1 cellular context compared by ENCODE assay signal in the genomic region with DNA sequence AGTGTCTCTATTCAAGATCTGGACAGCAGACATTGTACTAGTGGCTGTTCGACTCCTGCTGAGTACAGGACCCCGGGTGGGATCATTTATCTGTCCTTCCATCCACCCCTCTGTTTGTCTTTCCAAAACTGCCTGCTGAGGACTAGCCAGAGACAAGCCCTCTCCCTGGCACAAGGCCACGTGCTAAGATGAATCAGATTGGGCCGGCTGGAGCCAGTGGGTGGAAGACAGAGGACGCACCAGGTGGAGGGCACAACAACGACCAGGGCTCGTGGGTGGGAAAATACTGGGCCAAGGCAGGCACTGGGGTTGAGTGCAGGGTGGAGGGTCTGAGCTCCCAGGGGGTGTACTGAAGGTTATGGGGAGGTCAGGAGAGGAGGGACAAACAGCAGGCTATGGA.
A peak's percentile ranks its signal among the peaks of the same experiment; 100 is the strongest.
TF ChIP-seq lines count a peak whose summit lies in the region.

No MANE protein-coding gene starts in this region.

TF ChIP-seq in K562, 482 proteins besides CTCF, POLR2A, EP300 and RAD21:
- TF ChIP-seq BHLHE40 (IDR thresholded peaks at IDR 0.05; ENCODE audit: low read length) (peak; percentile 18; the same call in 1 of the 2 replicates), TAF1 (IDR thresholded peaks at IDR 0.05; ENCODE audit: control insufficient read depth, extremely low read depth, insufficient read depth, low read length, severe bottlenecking) (no peak), CBX1 (IDR thresholded peaks at IDR 0.05; ENCODE audit: low read depth) (no peak), ZKSCAN1 (IDR thresholded peaks at IDR 0.05; ENCODE audit: low read depth, low read length) (no peak), L3MBTL2 (IDR thresholded peaks at IDR 0.05) (0 out of 2 replicates have a peak, but pooled peaks have one; percentile 21), OTX1 (CRISPR knock-in tag; IDR thresholded peaks at IDR 0.05) (no peak), NFIC (IDR thresholded peaks at IDR 0.05) (peak; percentile 37), EWSR1 (IDR thresholded peaks at IDR 0.05; ENCODE audit: borderline replicate concordance, low read depth, partially characterized antibody) (no peak), ZNF778 (CRISPR knock-in tag; IDR thresholded peaks at IDR 0.05) (no peak), GTF2B (IDR thresholded peaks at IDR 0.05; ENCODE audit: extremely low read depth, insufficient read length) (no peak), BCOR (IDR thresholded peaks at IDR 0.05) (no peak), TOE1 (IDR thresholded peaks at IDR 0.05; ENCODE audit: borderline replicate concordance) (no peak), TOE1 (CRISPR knock-in tag; IDR thresholded peaks at IDR 0.05; ENCODE audit: borderline replicate concordance, low read depth) (no peak), ZNF23 (CRISPR knock-in tag; IDR thresholded peaks at IDR 0.05) (no peak), MEF2D (tag; conservative IDR thresholded peaks at IDR 0.05; ENCODE audit: low read depth) (no peak)
- TF ChIP-seq, protein P1, sequence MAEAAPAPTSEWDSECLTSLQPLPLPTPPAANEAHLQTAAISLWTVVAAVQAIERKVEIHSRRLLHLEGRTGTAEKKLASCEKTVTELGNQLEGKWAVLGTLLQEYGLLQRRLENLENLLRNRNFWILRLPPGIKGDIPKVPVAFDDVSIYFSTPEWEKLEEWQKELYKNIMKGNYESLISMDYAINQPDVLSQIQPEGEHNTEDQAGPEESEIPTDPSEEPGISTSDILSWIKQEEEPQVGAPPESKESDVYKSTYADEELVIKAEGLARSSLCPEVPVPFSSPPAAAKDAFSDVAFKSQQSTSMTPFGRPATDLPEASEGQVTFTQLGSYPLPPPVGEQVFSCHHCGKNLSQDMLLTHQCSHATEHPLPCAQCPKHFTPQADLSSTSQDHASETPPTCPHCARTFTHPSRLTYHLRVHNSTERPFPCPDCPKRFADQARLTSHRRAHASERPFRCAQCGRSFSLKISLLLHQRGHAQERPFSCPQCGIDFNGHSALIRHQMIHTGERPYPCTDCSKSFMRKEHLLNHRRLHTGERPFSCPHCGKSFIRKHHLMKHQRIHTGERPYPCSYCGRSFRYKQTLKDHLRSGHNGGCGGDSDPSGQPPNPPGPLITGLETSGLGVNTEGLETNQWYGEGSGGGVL (CRISPR knock-in tag; IDR thresholded peaks at IDR 0.05) = no peak
- TF ChIP-seq, protein P2, sequence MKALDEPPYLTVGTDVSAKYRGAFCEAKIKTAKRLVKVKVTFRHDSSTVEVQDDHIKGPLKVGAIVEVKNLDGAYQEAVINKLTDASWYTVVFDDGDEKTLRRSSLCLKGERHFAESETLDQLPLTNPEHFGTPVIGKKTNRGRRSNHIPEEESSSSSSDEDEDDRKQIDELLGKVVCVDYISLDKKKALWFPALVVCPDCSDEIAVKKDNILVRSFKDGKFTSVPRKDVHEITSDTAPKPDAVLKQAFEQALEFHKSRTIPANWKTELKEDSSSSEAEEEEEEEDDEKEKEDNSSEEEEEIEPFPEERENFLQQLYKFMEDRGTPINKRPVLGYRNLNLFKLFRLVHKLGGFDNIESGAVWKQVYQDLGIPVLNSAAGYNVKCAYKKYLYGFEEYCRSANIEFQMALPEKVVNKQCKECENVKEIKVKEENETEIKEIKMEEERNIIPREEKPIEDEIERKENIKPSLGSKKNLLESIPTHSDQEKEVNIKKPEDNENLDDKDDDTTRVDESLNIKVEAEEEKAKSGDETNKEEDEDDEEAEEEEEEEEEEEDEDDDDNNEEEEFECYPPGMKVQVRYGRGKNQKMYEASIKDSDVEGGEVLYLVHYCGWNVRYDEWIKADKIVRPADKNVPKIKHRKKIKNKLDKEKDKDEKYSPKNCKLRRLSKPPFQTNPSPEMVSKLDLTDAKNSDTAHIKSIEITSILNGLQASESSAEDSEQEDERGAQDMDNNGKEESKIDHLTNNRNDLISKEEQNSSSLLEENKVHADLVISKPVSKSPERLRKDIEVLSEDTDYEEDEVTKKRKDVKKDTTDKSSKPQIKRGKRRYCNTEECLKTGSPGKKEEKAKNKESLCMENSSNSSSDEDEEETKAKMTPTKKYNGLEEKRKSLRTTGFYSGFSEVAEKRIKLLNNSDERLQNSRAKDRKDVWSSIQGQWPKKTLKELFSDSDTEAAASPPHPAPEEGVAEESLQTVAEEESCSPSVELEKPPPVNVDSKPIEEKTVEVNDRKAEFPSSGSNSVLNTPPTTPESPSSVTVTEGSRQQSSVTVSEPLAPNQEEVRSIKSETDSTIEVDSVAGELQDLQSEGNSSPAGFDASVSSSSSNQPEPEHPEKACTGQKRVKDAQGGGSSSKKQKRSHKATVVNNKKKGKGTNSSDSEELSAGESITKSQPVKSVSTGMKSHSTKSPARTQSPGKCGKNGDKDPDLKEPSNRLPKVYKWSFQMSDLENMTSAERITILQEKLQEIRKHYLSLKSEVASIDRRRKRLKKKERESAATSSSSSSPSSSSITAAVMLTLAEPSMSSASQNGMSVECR (CRISPR knock-in tag; IDR thresholded peaks at IDR 0.05) = no peak
